In the genomic region with DNA sequence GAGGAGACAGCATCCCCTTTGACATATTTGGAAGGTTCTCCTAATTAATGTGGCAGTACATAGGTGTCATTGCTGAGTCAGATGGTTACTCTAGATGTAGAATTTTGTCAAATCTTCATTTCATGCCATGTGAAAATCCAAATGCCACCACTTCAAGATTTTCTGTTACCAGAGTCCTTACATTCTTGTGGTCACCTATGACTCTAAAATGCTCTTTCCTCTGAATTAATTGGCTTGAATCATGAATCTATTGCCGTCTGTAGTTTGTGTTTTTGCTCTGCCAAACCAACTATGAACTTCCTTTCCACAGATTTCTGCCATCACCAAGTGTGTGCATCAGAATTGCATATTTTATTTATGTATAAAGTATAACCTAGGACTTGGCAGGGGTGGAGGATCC, we compare ENCODE assay signal across 21 cellular contexts.
A peak's percentile ranks its signal among the peaks of the same experiment; 100 is the strongest.
DNase-seq lines count a peak whose midpoint lies in the region; ATAC-seq and TF ChIP-seq lines count a peak whose summit lies in the region.
"Had no signal": no experiment of that assay in that cellular context is flagged by ENCODE, and none has a peak within 500 bp of the region (broad histone marks: within the 10 kb centered on the region; RNA-seq: fewer than 3 reads in every experiment).

No MANE protein-coding gene starts in this region.

- H3K4me3 ChIP-seq in epithelial cell of proximal tubule (ENCODE audit: low read depth, low read length): peak overlapping the region; percentile 3
- no peak overlapping the region for H3K4me3 ChIP-seq in smooth muscle cell
- H3K4me3 ChIP-seq: dorsolateral prefrontal cortex, hepatocyte, neural progenitor cell, right lobe of liver, testis had no signal

- no peaks in the 10 kb centered on the region for H3K27me3 ChIP-seq in smooth muscle cell (ENCODE audit: low read depth)
- H3K27me3 ChIP-seq: dorsolateral prefrontal cortex, hepatocyte, neural progenitor cell, right lobe of liver, testis had no signal

- no peaks in the 10 kb centered on the region for H3K79me2 ChIP-seq in smooth muscle cell (ENCODE audit: low read depth)
- H3K79me2 ChIP-seq: hepatocyte had no signal

- no peaks in the 10 kb centered on the region for H4K20me1 ChIP-seq in smooth muscle cell (ENCODE audit: low read depth)

- H2AFZ ChIP-seq in smooth muscle cell (ENCODE audit: low read depth): no peak overlapping the region
- H2AFZ ChIP-seq: hepatocyte, neural progenitor cell had no signal

- TF ChIP-seq CTCF in epithelial cell of proximal tubule (conservative IDR thresholded peaks at IDR 0.05; ENCODE audit: low read depth, low read length) (no peak), smooth muscle cell (IDR thresholded peaks at IDR 0.05; ENCODE audit: borderline replicate concordance, insufficient read depth, poor library complexity, severe bottlenecking) (no peak)

- peak overlapping the region; percentile 99 for H3K27ac ChIP-seq in smooth muscle cell (ENCODE audit: low read depth)
- H3K27ac ChIP-seq: dorsolateral prefrontal cortex, hepatocyte, neural progenitor cell, right lobe of liver, testis had no signal

- H3K36me3 ChIP-seq in smooth muscle cell (ENCODE audit: low read depth): no peaks in the 10 kb centered on the region
- H3K36me3 ChIP-seq: neural progenitor cell, right lobe of liver had no signal

- H3K4me1 ChIP-seq in smooth muscle cell (ENCODE audit: low read depth): peaks cover 13% of the 10 kb centered on the region
- H3K4me1 ChIP-seq: neural progenitor cell had no signal

- H3F3A ChIP-seq in smooth muscle cell (ENCODE audit: low read depth): peaks cover 22% of the 10 kb centered on the region

- WGBS in smooth muscle cell (ENCODE audit: low lambda C conversion rate): 33% methylated on average over 1 of the region's 1 CpG

- no peaks in the 10 kb centered on the region for H3K9me3 ChIP-seq in smooth muscle cell (replicated peaks; ENCODE audit: low read depth)
- H3K9me3 ChIP-seq: right lobe of liver, testis had no signal

- ATAC-seq in HG02852 (IDR thresholded peaks at IDR 0.05; ENCODE audit: unreplicated experiment): no peak
- ATAC-seq: right lobe of liver had no signal

- DNase-seq in ELR (ENCODE audit: low read depth): peak; percentile 70
- peak; percentile 33 for DNase-seq in RPMI7951 (ENCODE audit: low read depth)
- DNase-seq in epithelial cell of proximal tubule (ENCODE audit: low read depth): peak; percentile 71
- no peak for DNase-seq in smooth muscle cell (lab: John Stamatoyannopoulos, UW; ENCODE audit: unreplicated experiment)
- no peak for DNase-seq in stimulated activated naive CD4-positive, alpha-beta T cell treated with Interleukin-2 at 50 U/mL for 16 hours (lab: John Stamatoyannopoulos, UW)
- DNase-seq in stimulated activated CD4-positive, alpha-beta T cell treated with anti-CD3 and anti-CD28 coated beads, Interleukin-2, amount 100 ng/mL, for 24 hours: no peak
- DNase-seq: activated CD4-positive, alpha-beta T cell treated with anti-CD3 and anti-CD28 coated beads for 1 hour; activated CD8-positive, alpha-beta memory T cell treated with anti-CD3 and anti-CD28 coated beads, Interleukin-2, amount 50 U/mL, for 4 hours; DMS79 treated with DMSO at 0.1 percent for 48 hours; dorsolateral prefrontal cortex; Karpas-422; kidney; NCI-H1436 treated with DMSO at 0.1 percent for 48 hours; NCI-H446; right lobe of liver; SHP77; stimulated activated CD4-positive, alpha-beta T cell treated with anti-CD3 and anti-CD28 coated beads, Interleukin-2, amount 100 ng/mL, for 48 hours; testis had no signal

- H3K9ac ChIP-seq in smooth muscle cell (ENCODE audit: low read depth): no peak overlapping the region
- H3K9ac ChIP-seq: neural progenitor cell had no signal

- no peak overlapping the region for H3K4me2 ChIP-seq in smooth muscle cell
- H3K4me2 ChIP-seq: hepatocyte, neural progenitor cell had no signal

Comparison
In these comparisons a context has a peak if more than half of its experiments do, and no peak if none do; other contexts are left out.
1. DNase-seq: peak in ELR (single experiment), RPMI7951 (single experiment) and epithelial cell of proximal tubule (single experiment); none in smooth muscle cell (single experiment), stimulated activated naive CD4-positive, alpha-beta T cell treated with Interleukin-2 at 50 U/mL for 16 hours (single experiment) and stimulated activated CD4-positive, alpha-beta T cell treated with anti-CD3 and anti-CD28 coated beads, Interleukin-2, amount 100 ng/mL, for 24 hours (0 of 2).